In the genomic region with DNA sequence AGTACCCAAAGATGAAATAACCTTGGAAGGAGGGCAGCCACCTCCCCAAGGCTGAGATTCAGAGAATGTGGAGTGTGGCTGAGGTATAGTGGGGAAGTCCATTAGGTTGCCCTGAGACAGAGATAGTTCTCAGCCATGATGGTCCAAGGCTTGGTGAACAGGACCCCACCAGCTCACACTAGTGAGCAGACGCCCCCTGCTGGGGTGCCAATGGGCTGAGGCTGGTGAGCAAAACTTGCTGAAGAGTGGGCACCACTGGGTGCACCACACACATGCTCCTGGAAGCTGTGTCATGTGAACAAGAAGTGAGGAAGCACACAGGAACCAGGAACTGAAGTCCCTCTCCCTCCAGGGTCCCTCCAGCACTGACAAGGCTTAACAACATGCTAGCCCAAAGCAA, we compare ENCODE assay signal across 8 cellular contexts. TPM values are rescaled to one million over a fixed set of nuclear protein-coding genes. Genes with fewer than 3 reads are reported as not detected.
A peak's percentile ranks its signal among the peaks of the same experiment; 100 is the strongest.
DNase-seq lines count a peak whose midpoint lies in the region; ATAC-seq and TF ChIP-seq lines count a peak whose summit lies in the region.

No MANE protein-coding gene starts in this region.

- no peak for TF ChIP-seq POLR2A in stomach (IDR thresholded peaks at IDR 0.05)

- H3K4me3 Mint-ChIP-seq in HFFc6 = no peak overlapping the region

- peak; percentile 56 to 77 for ATAC-seq in activated naive CD4-positive, alpha-beta T cell treated with anti-CD3 and anti-CD28 coated beads, Interleukin-2, amount 50 U/mL, for 72 hours
- no peak for ATAC-seq in GM21576 (IDR thresholded peaks at IDR 0.05; ENCODE audit: unreplicated experiment)

- TF ChIP-seq EP300 in stomach (IDR thresholded peaks at IDR 0.05) = no peak

- no peaks in the 10 kb centered on the region for H3K27me3 Mint-ChIP-seq in HFFc6 (ENCODE audit: insufficient read depth)

- H3K27me3 ChIP-seq in stomach = no peaks in the 10 kb centered on the region

- intact Hi-C loops in stomach (cut with DNase I; ENCODE audit: low total_unique reads) = no loop called here

- H3K4me1 ChIP-seq in stomach = no peaks in the 10 kb centered on the region

- no peak overlapping the region for H3K4me3 ChIP-seq in stomach

- 20 to 50% (median 30%) methylated on average over 1 of the region's 1 CpG; no CpG with 5 or more reads in 1 of the 5 donors for WGBS in stomach, 5 donors

- no peaks in the 10 kb centered on the region for H3K9me3 Mint-ChIP-seq in HFFc6
- H3K9me3 Mint-ChIP-seq in activated naive CD4-positive, alpha-beta T cell treated with anti-CD3 and anti-CD28 coated beads, Interleukin-2, amount 50 U/mL, for 72 hours = no peaks in the 10 kb centered on the region

- H3K4me1 Mint-ChIP-seq in HFFc6 (ENCODE audit: low read depth) = no peaks in the 10 kb centered on the region

- H3K27ac Mint-ChIP-seq in HFFc6 = no peak overlapping the region
- no peak overlapping the region for H3K27ac Mint-ChIP-seq in activated naive CD4-positive, alpha-beta T cell treated with anti-CD3 and anti-CD28 coated beads, Interleukin-2, amount 50 U/mL, for 72 hours

- peak; percentile 49 for DNase-seq in EH (ENCODE audit: low read depth)
- no peak for DNase-seq in HFFc6
- DNase-seq in RPMI8226 = peak; percentile 71
- DNase-seq in activated naive CD4-positive, alpha-beta T cell treated with anti-CD3 and anti-CD28 coated beads, Interleukin-2, amount 50 U/mL, for 72 hours (ENCODE audit: low spot score in 2 of 2) = peak in 1 of 2 donors; percentile 56
- DNase-seq in iris pigment epithelial cell (ENCODE audit: low read depth) = peak; percentile 32
- peak; percentile 49 for DNase-seq in stomach
- no peak for DNase-seq in medulla oblongata (ENCODE audit: extremely low spot score)

- H3K36me3 ChIP-seq in stomach = no peaks in the 10 kb centered on the region

- H3K27ac ChIP-seq in stomach = no peak overlapping the region

- H3K36me3 Mint-ChIP-seq in HFFc6 (ENCODE audit: low read depth) = no peaks in the 10 kb centered on the region
- no peaks in the 10 kb centered on the region for H3K36me3 Mint-ChIP-seq in activated naive CD4-positive, alpha-beta T cell treated with anti-CD3 and anti-CD28 coated beads, Interleukin-2, amount 50 U/mL, for 72 hours

- TF ChIP-seq CTCF in HFFc6 (IDR thresholded peaks at IDR 0.05) (peak; percentile 82), stomach (IDR thresholded peaks at IDR 0.05) (peak in 3 of 7 experiments; percentile 5 to 24 (median 18))

- H3K9me3 ChIP-seq in stomach = no peaks in the 10 kb centered on the region

RNA-seq across cellular contexts. Expression of gene FBXL13, which starts 8.9 kb away (rescaled TPM):
- total RNA-seq in HFFc6 (2021; fragmentation: NEBNext Ultra II Directional; extraction: Animal tissue kit (Norgen Biotek cat#: 25700)) = under 1 TPM; 0.43 to 0.74 (median 0.56) TPM
- total RNA-seq in activated naive CD4-positive, alpha-beta T cell treated with anti-CD3 and anti-CD28 coated beads, Interleukin-2, amount 50 U/mL, for 72 hours = under 1 TPM; 0.56 to 0.71 TPM
- 10 to 100 TPM in 3 of 5 donors, 1 to 10 TPM in 1, not detected in 1; 5.8 to 25.3 (median 10.8) TPM for total RNA-seq in stomach
- polyA plus RNA-seq in stomach = 1 to 10 TPM in 2 of 3 donors, under 1 TPM in 1; 0.80 to 6.0 (median 2.4) TPM

RNA-seq across cellular contexts. Expression of gene ARMC10, which starts 9.3 kb away (rescaled TPM):
- total RNA-seq in HFFc6 (2021; fragmentation: NEBNext Ultra II Directional; extraction: Animal tissue kit (Norgen Biotek cat#: 25700)) = 10 to 100 TPM; 27.3 to 40.9 (median 34.7) TPM
- total RNA-seq in activated naive CD4-positive, alpha-beta T cell treated with anti-CD3 and anti-CD28 coated beads, Interleukin-2, amount 50 U/mL, for 72 hours = 10 to 100 TPM; 33.4 to 43.5 TPM
- total RNA-seq in stomach = 100 to 1,000 TPM in 1 of 5 donors, 10 to 100 TPM in 3, 1 to 10 TPM in 1; 1.8 to 118 (median 38.8) TPM
- polyA plus RNA-seq in stomach = 10 to 100 TPM; 16.9 to 25.1 (median 18.5) TPM

Comparison
In these comparisons a context has a peak if more than half of its experiments do, and no peak if none do; other contexts are left out.
1. DNase-seq: peak in EH (single experiment), RPMI8226 (single experiment), iris pigment epithelial cell (single experiment) and stomach (single experiment); none in HFFc6 (single experiment) and medulla oblongata (single experiment).